ENCODE assay signal across 8 cellular contexts in genomic region chr3:52897130-52898109, GRCh38. TPM values are rescaled to one million over a fixed set of nuclear protein-coding genes. Genes with fewer than 3 reads are reported as not detected.
DNase-seq lines count a peak whose midpoint lies in the region; ATAC-seq and TF ChIP-seq lines count a peak whose summit lies in the region.

Gene STIMATE, minus strand, starts transcription at chr3:52897548. Its CDS starts 98 bp downstream, at chr3:52897450.

- no peaks in the 10 kb centered on the region for H3K9me2 ChIP-seq in PC-9 (ENCODE audit: insufficient read depth)

- 1% methylated on average over 85 of the region's 85 CpGs for WGBS in HUES64
- WGBS in esophagus, 2 donors = 0% methylated on average over 62 to 85 of the region's 85 CpGs

- H2AFZ ChIP-seq in PC-9 = peak within 1 kb of the TSS; percentile 97

- CTCF ChIA-PET in PC-9 (lab: Charles Lee) = interaction anchor here (1.5 kb wide), 1 partner anchor 99 kb away, joined by 3 read pairs; no protein-coding TSS in a partner anchor

- H3K27ac ChIP-seq in HUES64 (ENCODE audit: low read depth, low read length) = no peak within 1 kb of the TSS
- H3K27ac ChIP-seq in PC-9 = no peak within 1 kb of the TSS
- peak within 1 kb of the TSS; percentile 58 to 83 for H3K27ac ChIP-seq in esophagus (ENCODE audit: low read depth in 2 of 2, low read length in 1 of 2)

- peaks cover 12% of the 10 kb centered on the region; the same call in 1 of the 2 replicates for H3K4me1 ChIP-seq in HUES64 (ENCODE audit: insufficient read depth, low read length)
- H3K4me1 ChIP-seq in PC-9 (replicated peaks; ENCODE audit: insufficient read depth) = 0 out of 2 replicates have a peak, but pooled peaks cover 5% of the 10 kb centered on the region
- H3K4me1 ChIP-seq in esophagus (ENCODE audit: control insufficient read depth in 2 of 2, insufficient read depth in 2 of 2, low read length in 1 of 2) = peaks cover 0 to 2% of the 10 kb centered on the region in 2 donors
- peaks cover 28% of the 10 kb centered on the region for H3K4me1 ChIP-seq in mucosa of stomach (ENCODE audit: control insufficient read depth, insufficient read depth, low read length)

- peak; percentile 88 for ATAC-seq in GM21515 (IDR thresholded peaks at IDR 0.05; ENCODE audit: unreplicated experiment)

- BruUV-seq in PC-9 (replicated peaks; lab: Mats Ljungman, UMichigan) = no TSS peak

- H3F3A ChIP-seq in PC-9 (ENCODE audit: insufficient read depth, low read depth) = no peaks in the 10 kb centered on the region

- DNase-seq in DMS114 treated with DMSO at 0.1 percent for 48 hours (lab: John Stamatoyannopoulos, UW; ENCODE audit: unreplicated experiment) = peak; percentile 61
- peak; percentile 63 to 91 for DNase-seq in PC-9
- peak; percentile 91 for DNase-seq in activated T-cell treated with anti-CD3 and anti-CD28 coated beads, Interleukin-2, amount 50 U/mL, for 1 hour
- DNase-seq in stimulated activated CD8-positive, alpha-beta memory T cell treated with anti-CD3 and anti-CD28 coated beads, Interleukin-4, amount 100 ng/mL, for 48 hours = peak; percentile 89

- POLR2A ChIA-PET in PC-9 (lab: Charles Lee; ENCODE audit: unreplicated experiment) = interaction anchor here (0.5 to 0.6 kb wide), 4 partner anchors 106 to 1398 kb away, joined by 3 to 4 read pairs (median 4); partner anchors contain the start of gene DCAF1

- H3K4me2 ChIP-seq in PC-9 = peak within 1 kb of the TSS; percentile 97

- H3K79me2 ChIP-seq in PC-9 (ENCODE audit: low read depth) = no peaks in the 10 kb centered on the region; the same call in 1 of the 2 replicates

- H3K36me3 ChIP-seq in HUES64 (ENCODE audit: insufficient read depth, low read length) (peaks cover 6% of the 10 kb centered on the region; the same call in 1 of the 2 replicates), PC-9 (ENCODE audit: low read depth) (no peaks in the 10 kb centered on the region), esophagus (ENCODE audit: control insufficient read depth in 2 of 2, insufficient read depth in 2 of 2, low read length in 1 of 2) (no peaks in the 10 kb centered on the region), mucosa of stomach (ENCODE audit: control insufficient read depth, insufficient read depth, low read length) (no peaks in the 10 kb centered on the region)

- H3K9me3 ChIP-seq in HUES64 (ENCODE audit: insufficient read depth, low read depth, low read length) (no peaks in the 10 kb centered on the region), PC-9 (ENCODE audit: insufficient read depth, low read depth) (no peaks in the 10 kb centered on the region), esophagus (ENCODE audit: control insufficient read depth in 2 of 2, insufficient read depth in 1 of 2, low read depth in 1 of 2, low read length in 1 of 2) (no peaks in the 10 kb centered on the region), mucosa of stomach (ENCODE audit: control insufficient read depth, low read length) (no peaks in the 10 kb centered on the region)

- no peaks in the 10 kb centered on the region for H4K20me1 ChIP-seq in PC-9 (ENCODE audit: insufficient read depth)

- H3K9ac ChIP-seq in HUES64 (ENCODE audit: low read depth, low read length) (peak within 1 kb of the TSS; percentile 60), mucosa of stomach (ENCODE audit: low read length) (peak within 1 kb of the TSS; percentile 74)

- H3K27me3 ChIP-seq in HUES64 (ENCODE audit: insufficient read depth, low read length) (no peaks in the 10 kb centered on the region), PC-9 (ENCODE audit: insufficient read depth, low read depth) (no peaks in the 10 kb centered on the region), esophagus (ENCODE audit: control insufficient read depth in 1 of 2, insufficient read depth in 2 of 2, low read length in 2 of 2) (no peaks in the 10 kb centered on the region), mucosa of stomach (ENCODE audit: control insufficient read depth, insufficient read depth, low read length) (no peaks in the 10 kb centered on the region)

- intact Hi-C loops in PC-9 (cut with micrococcal nuclease; ENCODE audit: unreplicated experiment) = no loop called here

- TF ChIP-seq CTCF in PC-9 (conservative IDR thresholded peaks at IDR 0.05) = no peak

- H3K4me3 ChIP-seq in HUES64 (ENCODE audit: low read length) = peak within 1 kb of the TSS; percentile 64
- peak within 1 kb of the TSS; percentile 84 for H3K4me3 ChIP-seq in PC-9
- H3K4me3 ChIP-seq in esophagus (ENCODE audit: low read depth in 1 of 2, low read length in 2 of 2) = peak within 1 kb of the TSS; percentile 57 to 81
- H3K4me3 ChIP-seq in mucosa of stomach (ENCODE audit: low read length) = peak within 1 kb of the TSS; percentile 78

RNA-seq across cellular contexts. Expression of gene STIMATE, which starts in this region (rescaled TPM):
- 15.2 TPM for polyA plus RNA-seq in HUES64 (2013, experiment 1 of 2)
- 16.9 TPM for polyA plus RNA-seq in HUES64 (2013, experiment 2 of 2)
- total RNA-seq in PC-9 (2021) = 16.8 and 19.7 TPM in 2 replicates
- polyA plus RNA-seq in esophagus = 1 to 10 TPM; 6.0 to 7.4 TPM

Comparison
In these comparisons a context has a peak if more than half of its experiments do, and no peak if none do; other contexts are left out.
1. H3K27ac ChIP-seq: peak in esophagus (2 of 2); none in HUES64 (single experiment) and PC-9 (single experiment).
2. Peak in every context shown above with its lines, with median percentiles within 50 percentile points of each other: DNase-seq and H3K4me3 ChIP-seq.